Comparison of ENCODE assay signal across 17 cellular contexts in the genomic region with DNA sequence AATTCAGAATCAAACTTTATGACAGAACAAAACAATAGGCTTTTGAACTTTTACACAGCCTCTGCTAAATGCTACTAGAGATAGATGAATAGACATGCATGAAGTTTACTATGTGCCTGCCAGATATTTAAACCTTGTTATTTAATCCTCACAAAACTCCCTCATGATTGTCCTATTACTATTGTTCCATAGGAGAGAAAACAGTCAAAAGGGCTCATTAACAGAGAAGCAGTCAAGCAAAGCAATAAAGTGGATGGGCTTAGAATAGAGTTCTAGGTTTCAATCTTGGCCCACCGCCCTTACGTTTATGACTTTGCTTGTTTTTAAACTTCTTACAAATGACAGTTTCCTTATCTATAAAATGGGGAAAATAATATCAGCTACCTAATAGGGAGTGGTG. TPM values are rescaled to one million over a fixed set of nuclear protein-coding genes. Genes with fewer than 3 reads are reported as not detected.
DNase-seq lines count a peak whose midpoint lies in the region; ATAC-seq, FAIRE-seq and TF ChIP-seq lines count a peak whose summit lies in the region.
"Had no signal": no experiment of that assay in that cellular context is flagged by ENCODE, and none has a peak within 500 bp of the region (broad histone marks: within the 10 kb centered on the region; RNA-seq: fewer than 3 reads in every experiment).

No MANE protein-coding gene starts in this region.

- TF ChIP-seq CTCF in D721Med (IDR thresholded peaks at IDR 0.05; ENCODE audit: insufficient read depth, missing control alignments) (no peak), HEK293 (tag by site-specific recombination; IDR thresholded peaks at IDR 0.05) (no peak), WERI-Rb-1 (IDR thresholded peaks at IDR 0.05; ENCODE audit: low read depth, low read length) (no peak)

- no peaks in the 10 kb centered on the region for H3K9me3 ChIP-seq in HEK293 (ENCODE audit: control insufficient read depth, insufficient read depth, low read depth, low read length)
- no peaks in the 10 kb centered on the region for H3K9me3 ChIP-seq in WERI-Rb-1 (ENCODE audit: severe bottlenecking)
- H3K9me3 ChIP-seq: BLaER1 treated with 17β-estradiol and CSF1 and Interleukin-3, amounts not matched to agents 10 nM and 100 nM had no signal

- in situ Hi-C loops in G401 (cut with HindIII; ENCODE audit: low sequenced_read_pairs), result no loop called here

- H3K36me3 ChIP-seq in HEK293 (ENCODE audit: control insufficient read depth in 2 of 2, insufficient read depth in 1 of 2, low read length in 2 of 2) (peaks cover 10 to 64% of the 10 kb centered on the region in 2 experiments), WERI-Rb-1 (peaks cover 43% of the 10 kb centered on the region)

- no peak overlapping the region for H3K27ac ChIP-seq in HEK293 (ENCODE audit: extremely low read depth, low read depth, low read length)
- peak overlapping the region; percentile 69 for H3K27ac ChIP-seq in WERI-Rb-1
- H3K27ac ChIP-seq: BLaER1 treated with 17β-estradiol and CSF1 and Interleukin-3, amounts not matched to agents 10 nM and 100 nM had no signal

- CTCF ChIA-PET in HEK293 (lab: Yijun Ruan, JAX), result interaction anchor here (0.6 to 1.5 kb wide), 2 partner anchors 148 to 338 kb away, joined by 4 to 5 read pairs; no protein-coding TSS in a partner anchor

- POLR2A ChIA-PET in HEK293 (lab: Yijun Ruan, JAX), result no interaction called here

- no peaks in the 10 kb centered on the region for H3K4me1 ChIP-seq in HEK293 (ENCODE audit: control insufficient read depth, insufficient read depth, low read length)

- DNase-seq in D721Med (ENCODE audit: insufficient read length, low spot score) (no peak), NCI-H1105 treated with DMSO at 0.1 percent for 48 hours (lab: John Stamatoyannopoulos, UW) (peak; percentile 93), WERI-Rb-1 (no peak), NCI-H1694 (lab: John Stamatoyannopoulos, UW) (no peak), G401 (ENCODE audit: low spot score) (no peak)
- no peak for DNase-seq in activated CD4-positive, alpha-beta T cell treated with anti-CD3 and anti-CD28 coated beads, Interleukin-2, amount 50 U/mL, for 1 hour
- DNase-seq: Calu3; CD8-positive, alpha-beta T cell; DMS 273 treated with DMSO at 0.1 percent for 48 hours; GOT3; H7; IMR-90; KBM-7 had no signal

- H3K27me3 ChIP-seq in WERI-Rb-1 (ENCODE audit: insufficient read depth, low read depth, severe bottlenecking), result no peaks in the 10 kb centered on the region
- H3K27me3 ChIP-seq: BLaER1 treated with 17β-estradiol and CSF1 and Interleukin-3, amounts not matched to agents 10 nM and 100 nM had no signal

- FAIRE-seq in D721Med (lab: Jason Lieb, UNC), result peak; percentile 6
- FAIRE-seq: GM12878 had no signal

- H3K4me3 ChIP-seq in HEK293 (ENCODE audit: low read depth, low read length) (no peak overlapping the region), WERI-Rb-1 (ENCODE audit: low read depth, low read length) (no peak overlapping the region)
- H3K4me3 ChIP-seq: BLaER1 treated with 17β-estradiol and CSF1 and Interleukin-3, amounts not matched to agents 10 nM and 100 nM; GM12878 had no signal

- ATAC-seq in HG03565 (IDR thresholded peaks at IDR 0.05; ENCODE audit: unreplicated experiment), result no peak
- ATAC-seq: CD8-positive, alpha-beta T cell; GM12878 had no signal

TF ChIP-seq in HEK293, 187 proteins besides CTCF, POLR2A, EP300 and RAD21 (continues in another document):
- TF ChIP-seq GLI2 (tag by site-specific recombination; IDR thresholded peaks at IDR 0.05; ENCODE audit: borderline replicate concordance, low read depth), result no peak
- TF ChIP-seq, protein P1, sequence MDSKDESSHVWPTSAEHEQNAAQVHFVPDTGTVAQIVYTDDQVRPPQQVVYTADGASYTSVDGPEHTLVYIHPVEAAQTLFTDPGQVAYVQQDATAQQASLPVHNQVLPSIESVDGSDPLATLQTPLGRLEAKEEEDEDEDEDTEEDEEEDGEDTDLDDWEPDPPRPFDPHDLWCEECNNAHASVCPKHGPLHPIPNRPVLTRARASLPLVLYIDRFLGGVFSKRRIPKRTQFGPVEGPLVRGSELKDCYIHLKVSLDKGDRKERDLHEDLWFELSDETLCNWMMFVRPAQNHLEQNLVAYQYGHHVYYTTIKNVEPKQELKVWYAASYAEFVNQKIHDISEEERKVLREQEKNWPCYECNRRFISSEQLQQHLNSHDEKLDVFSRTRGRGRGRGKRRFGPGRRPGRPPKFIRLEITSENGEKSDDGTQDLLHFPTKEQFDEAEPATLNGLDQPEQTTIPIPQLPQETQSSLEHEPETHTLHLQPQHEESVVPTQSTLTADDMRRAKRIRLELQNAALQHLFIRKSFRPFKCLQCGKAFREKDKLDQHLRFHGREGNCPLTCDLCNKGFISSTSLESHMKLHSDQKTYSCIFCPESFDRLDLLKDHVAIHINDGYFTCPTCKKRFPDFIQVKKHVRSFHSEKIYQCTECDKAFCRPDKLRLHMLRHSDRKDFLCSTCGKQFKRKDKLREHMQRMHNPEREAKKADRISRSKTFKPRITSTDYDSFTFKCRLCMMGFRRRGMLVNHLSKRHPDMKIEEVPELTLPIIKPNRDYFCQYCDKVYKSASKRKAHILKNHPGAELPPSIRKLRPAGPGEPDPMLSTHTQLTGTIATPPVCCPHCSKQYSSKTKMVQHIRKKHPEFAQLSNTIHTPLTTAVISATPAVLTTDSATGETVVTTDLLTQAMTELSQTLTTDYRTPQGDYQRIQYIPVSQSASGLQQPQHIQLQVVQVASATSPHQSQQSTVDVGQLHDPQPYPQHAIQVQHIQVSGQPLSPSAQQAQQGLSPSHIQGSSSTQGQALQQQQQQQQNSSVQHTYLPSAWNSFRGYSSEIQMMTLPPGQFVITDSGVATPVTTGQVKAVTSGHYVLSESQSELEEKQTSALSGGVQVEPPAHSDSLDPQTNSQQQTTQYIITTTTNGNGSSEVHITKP (tag by site-specific recombination; IDR thresholded peaks at IDR 0.05), result no peak
- no peak for TF ChIP-seq TCF7L2 (IDR thresholded peaks at IDR 0.05; ENCODE audit: borderline replicate concordance, low read depth, low read length)
- TF ChIP-seq ZNF548 (tag by site-specific recombination; IDR thresholded peaks at IDR 0.05), result no peak
- peak; percentile 63; the same call in 1 of the 2 replicates for TF ChIP-seq OSR2 (tag by site-specific recombination; IDR thresholded peaks at IDR 0.05)
- TF ChIP-seq ZNF571 (tag by site-specific recombination; IDR thresholded peaks at IDR 0.05), result no peak
- peak; percentile 32; the same call in 1 of the 2 replicates for TF ChIP-seq ZNF843 (tag by site-specific recombination; IDR thresholded peaks at IDR 0.05)
- TF ChIP-seq ZNF157 (tag by site-specific recombination; IDR thresholded peaks at IDR 0.05), result no peak
- no peak for TF ChIP-seq GFI1B (tag by site-specific recombination; IDR thresholded peaks at IDR 0.05)
- TF ChIP-seq ZBTB1 (tag by site-specific recombination; IDR thresholded peaks at IDR 0.05), result no peak
- no peak for TF ChIP-seq ZNF311 (tag by site-specific recombination; IDR thresholded peaks at IDR 0.05; ENCODE audit: borderline replicate concordance)
- TF ChIP-seq, protein P2, sequence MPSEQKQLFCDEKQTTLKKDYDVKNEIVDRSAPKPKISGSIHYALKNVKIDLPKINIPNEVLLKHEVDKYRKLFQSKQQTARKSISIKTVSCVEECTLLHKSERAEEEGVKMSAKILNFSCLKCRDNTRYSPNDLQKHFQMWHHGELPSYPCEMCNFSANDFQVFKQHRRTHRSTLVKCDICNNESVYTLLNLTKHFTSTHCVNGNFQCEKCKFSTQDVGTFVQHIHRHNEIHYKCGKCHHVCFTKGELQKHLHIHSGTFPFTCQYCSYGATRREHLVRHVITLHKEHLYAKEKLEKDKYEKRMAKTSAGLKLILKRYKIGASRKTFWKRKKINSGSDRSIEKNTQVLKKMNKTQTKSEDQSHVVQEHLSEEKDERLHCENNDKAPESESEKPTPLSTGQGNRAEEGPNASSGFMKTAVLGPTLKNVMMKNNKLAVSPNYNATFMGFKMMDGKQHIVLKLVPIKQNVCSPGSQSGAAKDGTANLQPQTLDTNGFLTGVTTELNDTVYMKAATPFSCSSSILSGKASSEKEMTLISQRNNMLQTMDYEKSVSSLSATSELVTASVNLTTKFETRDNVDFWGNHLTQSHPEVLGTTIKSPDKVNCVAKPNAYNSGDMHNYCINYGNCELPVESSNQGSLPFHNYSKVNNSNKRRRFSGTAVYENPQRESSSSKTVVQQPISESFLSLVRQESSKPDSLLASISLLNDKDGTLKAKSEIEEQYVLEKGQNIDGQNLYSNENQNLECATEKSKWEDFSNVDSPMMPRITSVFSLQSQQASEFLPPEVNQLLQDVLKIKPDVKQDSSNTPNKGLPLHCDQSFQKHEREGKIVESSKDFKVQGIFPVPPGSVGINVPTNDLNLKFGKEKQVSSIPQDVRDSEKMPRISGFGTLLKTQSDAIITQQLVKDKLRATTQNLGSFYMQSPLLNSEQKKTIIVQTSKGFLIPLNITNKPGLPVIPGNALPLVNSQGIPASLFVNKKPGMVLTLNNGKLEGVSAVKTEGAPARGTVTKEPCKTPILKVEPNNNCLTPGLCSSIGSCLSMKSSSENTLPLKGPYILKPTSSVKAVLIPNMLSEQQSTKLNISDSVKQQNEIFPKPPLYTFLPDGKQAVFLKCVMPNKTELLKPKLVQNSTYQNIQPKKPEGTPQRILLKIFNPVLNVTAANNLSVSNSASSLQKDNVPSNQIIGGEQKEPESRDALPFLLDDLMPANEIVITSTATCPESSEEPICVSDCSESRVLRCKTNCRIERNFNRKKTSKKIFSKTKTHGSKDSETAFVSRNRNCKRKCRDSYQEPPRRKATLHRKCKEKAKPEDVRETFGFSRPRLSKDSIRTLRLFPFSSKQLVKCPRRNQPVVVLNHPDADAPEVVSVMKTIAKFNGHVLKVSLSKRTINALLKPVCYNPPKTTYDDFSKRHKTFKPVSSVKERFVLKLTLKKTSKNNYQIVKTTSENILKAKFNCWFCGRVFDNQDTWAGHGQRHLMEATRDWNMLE (tag by site-specific recombination; conservative IDR thresholded peaks at IDR 0.05; ENCODE audit: low read depth), result no peak
- no peak for TF ChIP-seq ZNF274 (IDR thresholded peaks at IDR 0.05; ENCODE audit: low read length)
- no peak for TF ChIP-seq ZNF274 (tag by site-specific recombination; IDR thresholded peaks at IDR 0.05; ENCODE audit: borderline replicate concordance)

RNA-seq across cellular contexts. Expression of a gene that starts 12.9 kb away (rescaled TPM):
- 54.1 and 57.2 TPM in 2 replicates for total RNA-seq in G401 (2014; rRNA removed; shearing (Covaris generic))

RNA-seq across cellular contexts. Expression of a gene that starts 13.0 kb away (rescaled TPM):
- total RNA-seq in G401 (2014; rRNA removed; shearing (Covaris generic)), result 2.7 and 4.9 TPM in 2 replicates
